Comparison of ENCODE assay signal across 8 cellular contexts in genomic region chr3:134374791-134375541, GRCh38. TPM values are rescaled to one million over a fixed set of nuclear protein-coding genes. Genes with fewer than 3 reads are reported as not detected.
DNase-seq lines count a peak whose midpoint lies in the region; ATAC-seq, FAIRE-seq and TF ChIP-seq lines count a peak whose summit lies in the region.

No MANE protein-coding gene starts in this region.

- no peaks in the 10 kb centered on the region for H3K9me3 Mint-ChIP-seq in stimulated activated effector memory CD8-positive, alpha-beta T cell treated with anti-CD3 and anti-CD28 coated beads, Interleukin-12 subunit alpha, Interleukin-12 subunit beta, amount 100 ng/mL, for 72 hours

- no peak for TF ChIP-seq POLR2A in GM12891 (IDR thresholded peaks at IDR 0.05; ENCODE audit: low read depth, low read length)

- H3K4me3 Mint-ChIP-seq in stimulated activated effector memory CD8-positive, alpha-beta T cell treated with anti-CD3 and anti-CD28 coated beads, Interleukin-12 subunit alpha, Interleukin-12 subunit beta, amount 100 ng/mL, for 72 hours, result peak overlapping the region; percentile 73

- DNase-seq in DMS153 (lab: John Stamatoyannopoulos, UW) (peak; percentile 40), M059J (ENCODE audit: low read depth) (peak; percentile 93), iPS-NIHi11 (ENCODE audit: low spot score) (peak; percentile 75), GM12891 (ENCODE audit: insufficient read length, low spot score) (no peak), activated gamma-delta T cell (lab: John Stamatoyannopoulos, UW) (no peak)
- no peak for DNase-seq in stimulated activated effector memory CD8-positive, alpha-beta T cell treated with anti-CD3 and anti-CD28 coated beads, Interleukin-12 subunit alpha, Interleukin-12 subunit beta, amount 100 ng/mL, for 72 hours (ENCODE audit: low spot score in 2 of 2)

- H3K27ac ChIP-seq in angular gyrus (ENCODE audit: low read depth, low read length), result peak overlapping the region; percentile 98

- no peak overlapping the region for H3K27ac Mint-ChIP-seq in stimulated activated effector memory CD8-positive, alpha-beta T cell treated with anti-CD3 and anti-CD28 coated beads, Interleukin-12 subunit alpha, Interleukin-12 subunit beta, amount 100 ng/mL, for 72 hours

- peak; percentile 2 for ATAC-seq in stimulated activated effector memory CD8-positive, alpha-beta T cell treated with anti-CD3 and anti-CD28 coated beads, Interleukin-12 subunit alpha, Interleukin-12 subunit beta, amount 100 ng/mL, for 72 hours
- no peak for ATAC-seq in HG03108 (IDR thresholded peaks at IDR 0.05; ENCODE audit: unreplicated experiment)

- no peaks in the 10 kb centered on the region for H3K36me3 Mint-ChIP-seq in stimulated activated effector memory CD8-positive, alpha-beta T cell treated with anti-CD3 and anti-CD28 coated beads, Interleukin-12 subunit alpha, Interleukin-12 subunit beta, amount 100 ng/mL, for 72 hours

- peaks cover 15% of the 10 kb centered on the region for H3K4me1 Mint-ChIP-seq in stimulated activated effector memory CD8-positive, alpha-beta T cell treated with anti-CD3 and anti-CD28 coated beads, Interleukin-12 subunit alpha, Interleukin-12 subunit beta, amount 100 ng/mL, for 72 hours

- no peak for FAIRE-seq in GM12891 (lab: Jason Lieb, UNC)

TF ChIP-seq in GM12891, 5 proteins besides CTCF, POLR2A, EP300 and RAD21:
- TF ChIP-seq TAF1 (IDR thresholded peaks at IDR 0.05; ENCODE audit: low read depth, low read length), result no peak
- no peak for TF ChIP-seq PAX5 (IDR thresholded peaks at IDR 0.05; ENCODE audit: insufficient read depth, low read length, severe bottlenecking)
- no peak for TF ChIP-seq SPI1 (IDR thresholded peaks at IDR 0.05; ENCODE audit: low read depth, low read length)
- no peak for TF ChIP-seq POU2F2 (IDR thresholded peaks at IDR 0.05; ENCODE audit: low read depth, low read length)
- no peak for TF ChIP-seq POLR2AphosphoS5 (IDR thresholded peaks at IDR 0.05; ENCODE audit: low read depth, low read length)

RNA-seq across cellular contexts. Expression of gene AMOTL2, which starts 0.7 kb away (rescaled TPM):
- total RNA-seq in M059J (2014; rRNA removed; shearing (Covaris generic)), result 71.9 and 96.1 TPM in 2 replicates
- polyA plus RNA-seq in GM12891 (2012; ENCODE audit: low read depth, missing spikeins), result 0.01 TPM

Comparison
In these comparisons a context has a peak if more than half of its experiments do, and no peak if none do; other contexts are left out.
1. DNase-seq: peak in DMS153 (single experiment), M059J (single experiment) and iPS-NIHi11 (single experiment); none in stimulated activated effector memory CD8-positive, alpha-beta T cell treated with anti-CD3 and anti-CD28 coated beads, Interleukin-12 subunit alpha, Interleukin-12 subunit beta, amount 100 ng/mL, for 72 hours (0 of 2), GM12891 (single experiment) and activated gamma-delta T cell (single experiment).